Comparison of ENCODE assay signal across 4 cellular contexts in genomic region chr2:132273585-132273984, GRCh38.
DNase-seq lines count a peak whose midpoint lies in the region; TF ChIP-seq lines count a peak whose summit lies in the region.
"Not testable (repeated sequence)": the region's sequence is repeated elsewhere in the genome, so short reads cannot be mapped to it uniquely, and the experiment has no call there.

No MANE protein-coding gene starts in this region.

- H3K4me3 Mint-ChIP-seq in endodermal cell: not testable (repeated sequence)

- H3K36me3 ChIP-seq in endodermal cell (ENCODE audit: control insufficient read depth, insufficient read depth, low read length); esophagus muscularis mucosa; right atrium auricular region: not testable (repeated sequence)

- not testable (repeated sequence) for H3K27ac ChIP-seq in endodermal cell (ENCODE audit: low read depth, low read length); esophagus muscularis mucosa (replicated peaks in 1 of 4); right atrium auricular region

- not testable (repeated sequence) for H3K9me3 ChIP-seq in endodermal cell (ENCODE audit: control insufficient read depth, low read length); esophagus muscularis mucosa; right atrium auricular region

- H3K9me3 Mint-ChIP-seq in endodermal cell: not testable (repeated sequence)

- not testable (repeated sequence) for H3K4me1 Mint-ChIP-seq in endodermal cell

- not testable (repeated sequence) for H3K4me3 ChIP-seq in endodermal cell (ENCODE audit: low read length); esophagus muscularis mucosa; right atrium auricular region

- H3K27me3 ChIP-seq in endodermal cell (ENCODE audit: control insufficient read depth, insufficient read depth, low read length, poor library complexity, severe bottlenecking); right atrium auricular region: not testable (repeated sequence)
- peaks cover 0 to 15% (median 0%) of the 10 kb centered on the region in 4 donors for H3K27me3 ChIP-seq in esophagus muscularis mucosa

- not testable (repeated sequence) for TF ChIP-seq EP300 in esophagus muscularis mucosa (IDR thresholded peaks at IDR 0.05)

- not testable (repeated sequence) for TF ChIP-seq POLR2A in esophagus muscularis mucosa (IDR thresholded peaks at IDR 0.05; ENCODE audit: low read depth)

- H3K4me1 ChIP-seq in endodermal cell (ENCODE audit: control insufficient read depth, insufficient read depth, low read length); esophagus muscularis mucosa; right atrium auricular region: not testable (repeated sequence)

- H3K36me3 Mint-ChIP-seq in endodermal cell (ENCODE audit: low read depth): not testable (repeated sequence)

- not testable (repeated sequence) for H3K27ac Mint-ChIP-seq in endodermal cell

- peak; percentile 10 for DNase-seq in endodermal cell
- peak; percentile 66 for DNase-seq in esophagus muscularis mucosa (ENCODE audit: extremely low spot score)
- DNase-seq in right atrium auricular region (ENCODE audit: low spot score): peak; percentile 13
- DNase-seq in mesenteric fat pad (ENCODE audit: low spot score): peak; percentile 71

- H3K27me3 Mint-ChIP-seq in endodermal cell (ENCODE audit: insufficient read depth): not testable (repeated sequence)

- WGBS in endodermal cell (ENCODE audit: insufficient coverage in 1 of 2, insufficient read length in 1 of 2), 2 experiments: 90 to 95% methylated on average over 20 to 23 of the region's 23 CpGs
- WGBS in esophagus muscularis mucosa: 96% methylated on average over 23 of the region's 23 CpGs

- intact Hi-C loops in esophagus muscularis mucosa (cut with DNase I): not testable (repeated sequence)

- not testable (repeated sequence) for H3K9ac ChIP-seq in endodermal cell (ENCODE audit: extremely low read depth, low read length, poor library complexity, severe bottlenecking)

- TF ChIP-seq CTCF in endodermal cell (conservative IDR thresholded peaks at IDR 0.05); esophagus muscularis mucosa (IDR thresholded peaks at IDR 0.05); right atrium auricular region (IDR thresholded peaks at IDR 0.05): not testable (repeated sequence)

Comparison
In these comparisons a context has a peak if more than half of its experiments do, and no peak if none do; other contexts are left out.
1. DNase-seq: peak in every context shown above with its lines; median percentile 71 in mesenteric fat pad; 66 in esophagus muscularis mucosa; 13 in right atrium auricular region; 10 in endodermal cell.